In the genomic region with DNA sequence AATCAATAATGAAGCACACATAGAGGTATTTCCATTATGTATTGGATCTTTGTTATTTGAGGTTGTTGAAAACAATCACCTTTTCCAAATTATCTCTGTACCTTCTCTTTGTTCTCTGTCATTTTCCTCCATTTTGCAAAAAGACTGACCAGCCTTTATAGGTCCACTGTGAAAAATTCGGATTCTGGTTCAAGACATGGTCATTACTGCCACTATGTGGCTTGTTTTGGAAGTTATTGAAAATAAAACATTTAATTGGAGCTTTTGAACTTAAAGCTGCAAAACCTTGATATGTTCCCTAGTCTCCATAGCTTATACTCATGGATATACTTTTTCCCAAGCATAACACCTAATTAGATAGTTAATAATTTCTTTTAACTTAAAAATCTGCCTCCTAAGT, we compare ENCODE assay signal across 10 cellular contexts.
A peak's percentile ranks its signal among the peaks of the same experiment; 100 is the strongest.
DNase-seq lines count a peak whose midpoint lies in the region; ATAC-seq, FAIRE-seq and TF ChIP-seq lines count a peak whose summit lies in the region.
"Had no signal": no experiment of that assay in that cellular context is flagged by ENCODE, and none has a peak within 500 bp of the region (broad histone marks: within the 10 kb centered on the region; RNA-seq: fewer than 3 reads in every experiment).

No MANE protein-coding gene starts in this region.

- H3K27me3 ChIP-seq in gastrocnemius medialis = no peaks in the 10 kb centered on the region

- peak; percentile 43 for DNase-seq in AG08395 (ENCODE audit: low spot score)
- peak; percentile 4 for DNase-seq in GM20000 (ENCODE audit: low spot score)
- DNase-seq in SW480 (ENCODE audit: low spot score) = peak; percentile 14
- DNase-seq in superior temporal gyrus (ENCODE audit: extremely low spot score) = no peak
- no peak for DNase-seq in gastrocnemius medialis
- DNase-seq: activated CD4-positive, CD25-positive, alpha-beta regulatory T cell treated with anti-CD3 and anti-CD28 coated beads, Interleukin-2, amount 50 U/mL, for 72 hours; NCI-H2029 had no signal

- H3K27ac ChIP-seq in gastrocnemius medialis = no peak overlapping the region

- no peaks in the 10 kb centered on the region for H3K4me1 ChIP-seq in gastrocnemius medialis

- intact Hi-C loops in gastrocnemius medialis (cut with DNase I; ENCODE audit: low total_unique reads) = no loop called here

- no peak overlapping the region for H3K4me3 ChIP-seq in gastrocnemius medialis

- no peaks in the 10 kb centered on the region for H3K9me3 ChIP-seq in gastrocnemius medialis

- TF ChIP-seq CTCF in GM20000 (IDR thresholded peaks at IDR 0.05; ENCODE audit: extremely low read depth, missing control alignments) (no peak), gastrocnemius medialis (IDR thresholded peaks at IDR 0.05 in 4 of 5, conservative IDR thresholded peaks at IDR 0.05 in 1 of 5) (no peak)

- no peak for TF ChIP-seq POLR2A in gastrocnemius medialis (IDR thresholded peaks at IDR 0.05)

- ATAC-seq in HG03097 (IDR thresholded peaks at IDR 0.05; ENCODE audit: low FRiP score, unreplicated experiment) (no peak), gastrocnemius medialis (no peak), HG02973 (IDR thresholded peaks at IDR 0.05; ENCODE audit: unreplicated experiment) (no peak)

- FAIRE-seq in islet of Langerhans (lab: Jason Lieb, UNC) = peak; percentile 86

- H3K36me3 ChIP-seq in gastrocnemius medialis = no peaks in the 10 kb centered on the region

- in situ Hi-C loops in gastrocnemius medialis (cut with MboI; ENCODE audit: low sequenced_read_pairs in 4 of 4) = no loop called here

Comparison
In these comparisons a context has a peak if more than half of its experiments do, and no peak if none do; other contexts are left out.
1. DNase-seq: peak in AG08395 (single experiment), GM20000 (single experiment) and SW480 (single experiment); none in superior temporal gyrus (single experiment) and gastrocnemius medialis (0 of 2).